8 cellular contexts compared by ENCODE assay signal in genomic region chr17:42122371-42123303, GRCh38. TPM values are rescaled to one million over a fixed set of nuclear protein-coding genes. Genes with fewer than 3 reads are reported as not detected.
DNase-seq lines count a peak whose midpoint lies in the region; ATAC-seq and TF ChIP-seq lines count a peak whose summit lies in the region.

Gene HSPB9, plus strand, starts transcription at chr17:42122804. Its CDS starts 47 bp downstream, at chr17:42122851.

- no peak within 1 kb of the TSS for H3K27ac ChIP-seq in coronary artery

- H3K4me3 Mint-ChIP-seq in endothelial cell (ENCODE audit: unreplicated experiment): peak within 1 kb of the TSS; percentile 74
- H3K4me3 Mint-ChIP-seq in natural killer cell: peak within 1 kb of the TSS; percentile 75

- no peak within 1 kb of the TSS for H3K4me3 ChIP-seq in coronary artery

- H3K27ac Mint-ChIP-seq in endothelial cell (ENCODE audit: unreplicated experiment) (peak within 1 kb of the TSS; percentile 72), natural killer cell (peak within 1 kb of the TSS in 1 of 2 donors; percentile 47)

- H3K4me1 Mint-ChIP-seq in endothelial cell (ENCODE audit: unreplicated experiment) (peaks cover 13% of the 10 kb centered on the region), natural killer cell (peaks cover 5 to 21% of the 10 kb centered on the region in 2 donors)

- intact Hi-C loops in natural killer cell (cut with micrococcal nuclease): no loop called here

- H3K36me3 Mint-ChIP-seq in endothelial cell (ENCODE audit: low read depth, unreplicated experiment) (peaks cover 26% of the 10 kb centered on the region), natural killer cell (peaks cover 7% of the 10 kb centered on the region)

- no peaks in the 10 kb centered on the region for H3K9me3 Mint-ChIP-seq in endothelial cell (ENCODE audit: unreplicated experiment)
- no peaks in the 10 kb centered on the region for H3K9me3 Mint-ChIP-seq in natural killer cell

- no peak for TF ChIP-seq CTCF in endothelial cell (IDR thresholded peaks at IDR 0.05; ENCODE audit: unreplicated experiment)
- TF ChIP-seq CTCF in natural killer cell (IDR thresholded peaks at IDR 0.05): no peak
- no peak for TF ChIP-seq CTCF in coronary artery (IDR thresholded peaks at IDR 0.05)

- ATAC-seq in natural killer cell (no peak), HG03460 (IDR thresholded peaks at IDR 0.05; ENCODE audit: unreplicated experiment) (no peak), HG02870 (IDR thresholded peaks at IDR 0.05; ENCODE audit: unreplicated experiment) (no peak)
- ATAC-seq in activated CD4-positive, CD25-positive, alpha-beta regulatory T cell treated with anti-CD3 and anti-CD28 coated beads, Interleukin-2, amount 50 U/mL, for 24 hours: no peak

- peak; percentile 68 for DNase-seq in DMS153 (lab: John Stamatoyannopoulos, UW)
- DNase-seq in NCI-H510A treated with DMSO at 0.1 percent for 48 hours (lab: John Stamatoyannopoulos, UW): peak; percentile 80
- DNase-seq in endothelial cell (ENCODE audit: low spot score): no peak
- DNase-seq in natural killer cell: no peak
- DNase-seq in coronary artery (ENCODE audit: low spot score): no peak

- H3K27me3 Mint-ChIP-seq in endothelial cell (ENCODE audit: unreplicated experiment) (peaks cover 10% of the 10 kb centered on the region), natural killer cell (ENCODE audit: low read depth in 2 of 2) (no peaks in the 10 kb centered on the region)

RNA-seq across cellular contexts. Expression of gene HSPB9, which starts in this region (rescaled TPM):
- total RNA-seq in endothelial cell (ENCODE audit: unreplicated experiment) (not detected), natural killer cell (not detected)

Comparison
In these comparisons a context has a peak if more than half of its experiments do, and no peak if none do; other contexts are left out.
1. DNase-seq: peak in DMS153 (single experiment) and NCI-H510A treated with DMSO at 0.1 percent for 48 hours (single experiment); none in endothelial cell (single experiment), natural killer cell (single experiment) and coronary artery (single experiment).